Comparison of ENCODE assay signal across 23 cellular contexts in genomic region chr12:61810486-61810885, GRCh38.
"Had no signal": no experiment of that assay in that cellular context is flagged by ENCODE, and none has a peak within 500 bp of the region (broad histone marks: within the 10 kb centered on the region; RNA-seq: fewer than 3 reads in every experiment).

No MANE protein-coding gene starts in this region.

- H3K36me3 ChIP-seq: brain microvascular endothelial cell had no signal

- DNase-seq: activated CD4-positive, alpha-beta T cell treated with anti-CD3 and anti-CD28 coated beads for 36 hours; activated CD4-positive, alpha-beta T cell treated with anti-CD3 and anti-CD28 coated beads, Interleukin-2, amount 50 U/mL, for 1 hour; activated CD8-positive, alpha-beta memory T cell treated with anti-CD3 and anti-CD28 coated beads, Interleukin-2, amount 50 U/mL, for 4 hours; activated CD8-positive, alpha-beta T cell treated with anti-CD3 and anti-CD28 coated beads for 36 hours; activated gamma-delta T cell treated with Interleukin-2 at 50 U/mL for 16 hours; activated naive CD4-positive, alpha-beta T cell treated with anti-CD3 and anti-CD28 coated beads, Interleukin-2, amount 10 ng/mL, durations not matched to agents 7 days and 5 days; activated naive CD8-positive, alpha-beta T cell treated with anti-CD3 and anti-CD28 coated beads for 36 hours; activated T-cell treated with anti-CD3 and anti-CD28 coated beads, Interleukin-2, amount 50 U/mL, for 72 hours; brain microvascular endothelial cell; cerebellar nuclear complex; MM.1S; NCI-H1105 treated with DMSO at 0.1 percent for 48 hours; NCI-H1436 treated with DMSO at 0.1 percent for 48 hours; NCI-H187 treated with DMSO at 0.1 percent for 48 hours; NCI-H2081 treated with DMSO at 0.1 percent for 48 hours; NCI-H446; NCI-H524 treated with DMSO at 0.1 percent for 48 hours; NCI-H748 treated with DMSO at 0.1 percent for 48 hours; RPMI8226; T-helper 9 cell had no signal

- H3K27me3 ChIP-seq: brain microvascular endothelial cell had no signal

- H3K27ac ChIP-seq: brain microvascular endothelial cell, VCaP had no signal

- ATAC-seq: activated CD4-positive, alpha-beta T cell treated with anti-CD3 and anti-CD28 coated beads for 36 hours; activated CD8-positive, alpha-beta T cell treated with anti-CD3 and anti-CD28 coated beads for 36 hours; activated T-cell treated with anti-CD3 and anti-CD28 coated beads, Interleukin-2, amount 50 U/mL, for 72 hours; Panc1; Right ventricle myocardium inferior had no signal
